Comparison of ENCODE assay signal across 14 cellular contexts in genomic region chr12:95963104-95963503, GRCh38. TPM values are rescaled to one million over a fixed set of nuclear protein-coding genes. Genes with fewer than 3 reads are reported as not detected.
DNase-seq lines count a peak whose midpoint lies in the region; FAIRE-seq and TF ChIP-seq lines count a peak whose summit lies in the region.
"Had no signal": no experiment of that assay in that cellular context is flagged by ENCODE, and none has a peak within 500 bp of the region (broad histone marks: within the 10 kb centered on the region; RNA-seq: fewer than 3 reads in every experiment).

No MANE protein-coding gene starts in this region.

- H4K5ac ChIP-seq in H1 (ENCODE audit: insufficient read length, low read depth, low read length): no peak overlapping the region

- no peak overlapping the region for H2AK5ac ChIP-seq in H1 (ENCODE audit: low read depth, low read length)

- no peaks in the 10 kb centered on the region for H3K23me2 ChIP-seq in H1 (ENCODE audit: low read depth, low read length)

- H3K56ac ChIP-seq in H1 (replicated peaks; ENCODE audit: insufficient read length, low read depth, low read length): no peak overlapping the region

- no peak for TF ChIP-seq POLR2A in H1 (IDR thresholded peaks at IDR 0.05; ENCODE audit: control extremely low read depth in 1 of 2, low read depth in 2 of 2, low read length in 2 of 2)

- no peak overlapping the region for H4K8ac ChIP-seq in H1 (ENCODE audit: extremely low read depth, insufficient read depth, low read length)

- no peak overlapping the region for H3K4me2 ChIP-seq in H1 (ENCODE audit: insufficient read depth in 1 of 2, low read depth in 2 of 2, low read length in 2 of 2)

- no peaks in the 10 kb centered on the region for H3K36me3 ChIP-seq in BE2C
- H3K36me3 ChIP-seq in H1 (ENCODE audit: control insufficient read depth in 2 of 4, insufficient read depth in 4 of 4, low read length in 3 of 4): no peaks in the 10 kb centered on the region
- H3K36me3 ChIP-seq: ovary had no signal

- H3K9me3 ChIP-seq in BE2C: no peaks in the 10 kb centered on the region
- H3K9me3 ChIP-seq in H1 (ENCODE audit: insufficient read depth in 2 of 2, low read depth in 1 of 2, low read length in 1 of 2): no peaks in the 10 kb centered on the region
- H3K9me3 ChIP-seq: ovary had no signal

- H3K79me2 ChIP-seq in H1 (ENCODE audit: control insufficient read depth in 1 of 2, insufficient read depth in 2 of 2, low read length in 2 of 2): no peaks in the 10 kb centered on the region

- H3K36me3 Mint-ChIP-seq in immature natural killer cell: peaks cover 0 to 19% (median 14%) of the 10 kb centered on the region in 3 donors

- no peaks in the 10 kb centered on the region for H3K4me1 ChIP-seq in BE2C
- H3K4me1 ChIP-seq in H1 (replicated peaks in 1 of 4; ENCODE audit: control insufficient read depth in 3 of 4, insufficient read depth in 4 of 4, low read length in 3 of 4): no peaks in the 10 kb centered on the region

- DNase-seq in BE2C: no peak
- DNase-seq in NOMO-1 treated with dmso at 0.1 percent for 144 hours (lab: John Stamatoyannopoulos, UW; ENCODE audit: unreplicated experiment): peak; percentile 24
- DNase-seq in H1 (ENCODE audit: low read depth in 1 of 2, low spot score in 2 of 2): no peak
- DNase-seq in immature natural killer cell: no peak
- DNase-seq in stimulated activated CD4-positive, alpha-beta T cell treated with anti-CD3 and anti-CD28 coated beads, Interleukin-15, amount 100 ng/mL, for 24 hours: no peak
- no peak for DNase-seq in iPS-NIHi7 (ENCODE audit: extremely low spot score)
- no peak for DNase-seq in NCI-H2029 treated with DMSO at 0.1 percent for 48 hours (lab: John Stamatoyannopoulos, UW)
- DNase-seq: activated CD4-positive, alpha-beta T cell treated with anti-CD3 and anti-CD28 coated beads for 1 hour; activated gamma-delta T cell; cerebellar nuclear complex; ovary; stimulated activated CD4-positive, alpha-beta T cell treated with anti-CD3 and anti-CD28 coated beads, Interleukin-2, amount 100 ng/mL, for 48 hours had no signal

- H4K20me1 ChIP-seq in H1 (replicated peaks in 1 of 2; ENCODE audit: control insufficient read depth in 1 of 2, insufficient read depth in 2 of 2, low read length in 2 of 2): no peaks in the 10 kb centered on the region

- no peaks in the 10 kb centered on the region for H3K79me1 ChIP-seq in H1 (ENCODE audit: low read depth, low read length)

- H3K4ac ChIP-seq in H1 (replicated peaks; ENCODE audit: insufficient read length, low read depth, low read length): no peak overlapping the region

- H3K14ac ChIP-seq in H1 (ENCODE audit: insufficient read length): no peak overlapping the region

- peak; percentile 32 for FAIRE-seq in H1 (lab: Jason Lieb, UNC)
- FAIRE-seq: D721Med had no signal

- no peaks in the 10 kb centered on the region for H3K4me1 Mint-ChIP-seq in immature natural killer cell

- H2BK15ac ChIP-seq in H1 (ENCODE audit: low read length): no peak overlapping the region

- TF ChIP-seq EP300 in H1 (IDR thresholded peaks at IDR 0.05; ENCODE audit: borderline replicate concordance in 1 of 2, low read depth in 2 of 2, low read length in 2 of 2): no peak

- H3K9me3 Mint-ChIP-seq in immature natural killer cell: no peaks in the 10 kb centered on the region

- no peak overlapping the region for H2BK120ac ChIP-seq in H1 (replicated peaks; ENCODE audit: low read depth, low read length)

- peaks cover 0 to 2% (median 0%) of the 10 kb centered on the region in 3 donors for H3K27me3 Mint-ChIP-seq in immature natural killer cell (ENCODE audit: low read depth in 3 of 3)

- no peak overlapping the region for H2BK12ac ChIP-seq in H1 (ENCODE audit: low read depth, low read length)

- no peak overlapping the region for H3K18ac ChIP-seq in H1 (ENCODE audit: extremely low read depth, low read length)

- no peak overlapping the region for H3K27ac Mint-ChIP-seq in immature natural killer cell

- H3K27ac ChIP-seq in H1 (ENCODE audit: low read depth, low read length): no peak overlapping the region
- H3K27ac ChIP-seq: ovary had no signal

- H3K4me3 Mint-ChIP-seq in immature natural killer cell: no peak overlapping the region

- CTCF ChIA-PET in H1 (lab: Charles Lee; ENCODE audit: partially characterized antibody): interaction anchor here (1.1 to 17.8 kb wide), 7 partner anchors 10 to 554 kb away, joined by 3 to 149 read pairs (median 19); partner anchors contain the start of genes AMDHD1, CCDC38 and HAL

- no peak overlapping the region for H4K91ac ChIP-seq in H1 (replicated peaks; ENCODE audit: insufficient read length, low read length)

- H3K9ac ChIP-seq in H1 (replicated peaks in 1 of 4; ENCODE audit: extremely low read depth in 1 of 4, low read depth in 3 of 4, low read length in 3 of 4): no peak overlapping the region

- no peak overlapping the region for H2AFZ ChIP-seq in H1 (ENCODE audit: low read length)

- TF ChIP-seq CTCF in BE2C (IDR thresholded peaks at IDR 0.05; ENCODE audit: low read depth, low read length) (peak; percentile 33), GM12873 (IDR thresholded peaks at IDR 0.05; ENCODE audit: insufficient read depth, low read depth, low read length, missing control alignments) (peak; percentile 53), H1 (IDR thresholded peaks at IDR 0.05; ENCODE audit: control extremely low read depth in 1 of 3, insufficient read depth in 1 of 3, low read depth in 1 of 3, low read length in 3 of 3) (peak in 2 of 3 experiments; percentile 53 to 54; a peak in 3 of 4 replicates)

- H2BK20ac ChIP-seq in H1 (ENCODE audit: low read length): no peak overlapping the region

- TF ChIP-seq RAD21 in H1 (IDR thresholded peaks at IDR 0.05 in 1 of 2, conservative IDR thresholded peaks at IDR 0.05 in 1 of 2; ENCODE audit: low read depth in 2 of 2, low read length in 2 of 2): peak; percentile 58 to 74

- H3K4me3 ChIP-seq in BE2C (ENCODE audit: low read depth, low read length) (no peak overlapping the region), H1 (ENCODE audit: extremely low read depth in 1 of 4, insufficient read depth in 2 of 4, low read depth in 3 of 4, low read length in 4 of 4) (no peak overlapping the region)
- H3K4me3 ChIP-seq: ovary had no signal

- H2BK5ac ChIP-seq in H1 (ENCODE audit: low read depth, low read length): no peak overlapping the region

- H3K27me3 ChIP-seq in BE2C (no peaks in the 10 kb centered on the region), H1 (replicated peaks in 1 of 4; ENCODE audit: control insufficient read depth in 3 of 4, extremely low read depth in 1 of 4, insufficient read depth in 3 of 4, low read length in 3 of 4) (no peaks in the 10 kb centered on the region)
- H3K27me3 ChIP-seq: ovary had no signal

- WGBS in H1 (ENCODE audit: extremely low coverage in 1 of 2, insufficient coverage in 1 of 2, insufficient read length in 1 of 2, insufficient replicate concordance in 2 of 2, low coverage in 1 of 2, low lambda C conversion rate in 2 of 2, missing lambda C conversion rate in 1 of 2), 2 experiments: 98% methylated on average over 2 of the region's 2 CpGs; no CpG with 5 or more reads in 1 of the 2 experiments

- H3K23ac ChIP-seq in H1 (ENCODE audit: insufficient read length): no peak overlapping the region

- POLR2A ChIA-PET in H1 (lab: Charles Lee; ENCODE audit: partially characterized antibody): interaction anchor here (1.0 kb wide), 1 partner anchor 21 kb away, joined by 4 read pairs; the partner anchor contains the start of genes AMDHD1 and CCDC38

RNA-seq across cellular contexts. Expression of gene AMDHD1, which starts 20.0 kb away (rescaled TPM):
- polyA plus RNA-seq in BE2C (2012; ENCODE audit: insufficient read depth, insufficient read length, low read depth): 0.29 TPM
- total RNA-seq in H1 (2021; fragmentation: NEBNext Ultra II Directional; extraction: Animal tissue kit (Norgen Biotek cat#: 25700)): 0.34 TPM in 1 of 2 replicates, not detected in the other
- polyA plus RNA-seq in H1 (2011; rRNA removed) (0.14 TPM in 2 replicates), immature natural killer cell (1 to 10 TPM in 2 of 3 donors, not detected in 1; 2.1 to 2.4 TPM)
- polyA plus RNA-seq in H1 (2011; cell fraction: cytosol; rRNA removed): 0.36 TPM
- polyA plus RNA-seq in H1 (2011; cell fraction: nucleus; rRNA removed): 0.61 TPM
- polyA plus RNA-seq in H1 (2012, experiment 1 of 2): 0.14 to 0.54 TPM (median 0.31 TPM) in 3 of 4 replicates, not detected in the other
- not detected for polyA plus RNA-seq in H1 (2012, experiment 2 of 2)
- 0.14 TPM for polyA plus RNA-seq in H1 (2013, experiment 1 of 2)
- polyA plus RNA-seq in H1 (2013, experiment 2 of 2): 0.17 TPM
- polyA minus RNA-seq in H1 (2011; rRNA and poly(A)+ RNA removed): 0.17 and 0.22 TPM in 2 replicates
- polyA minus RNA-seq in H1 (2011; cell fraction: cytosol; rRNA and poly(A)+ RNA removed): not detected
- 1.6 TPM for polyA minus RNA-seq in H1 (2011; cell fraction: nucleus; rRNA and poly(A)+ RNA removed)

RNA-seq across cellular contexts. Expression of gene CCDC38, which starts 20.7 kb away (rescaled TPM):
- polyA plus RNA-seq in BE2C (2012; ENCODE audit: insufficient read depth, insufficient read length, low read depth): not detected
- not detected in 2 replicates for total RNA-seq in H1 (2021; fragmentation: NEBNext Ultra II Directional; extraction: Animal tissue kit (Norgen Biotek cat#: 25700))
- polyA plus RNA-seq in H1 (2011; rRNA removed) (0.02 TPM in 1 of 2 replicates, not detected in the other), immature natural killer cell (under 1 TPM in 1 of 3 donors, not detected in 2; 0.07 TPM)
- polyA plus RNA-seq in H1 (2011; cell fraction: cytosol; rRNA removed): 0.03 TPM
- not detected for polyA plus RNA-seq in H1 (2011; cell fraction: nucleus; rRNA removed)
- not detected in 4 replicates for polyA plus RNA-seq in H1 (2012, experiment 1 of 2)
- polyA plus RNA-seq in H1 (2012, experiment 2 of 2): not detected
- 0.02 TPM for polyA plus RNA-seq in H1 (2013, experiment 1 of 2)
- not detected for polyA plus RNA-seq in H1 (2013, experiment 2 of 2)
- not detected in 2 replicates for polyA minus RNA-seq in H1 (2011; rRNA and poly(A)+ RNA removed)
- not detected for polyA minus RNA-seq in H1 (2011; cell fraction: cytosol; rRNA and poly(A)+ RNA removed)
- not detected for polyA minus RNA-seq in H1 (2011; cell fraction: nucleus; rRNA and poly(A)+ RNA removed)

RNA-seq across cellular contexts. Expression of gene HAL, which starts 33.0 kb away (rescaled TPM):
- polyA plus RNA-seq in BE2C (2012; ENCODE audit: insufficient read depth, insufficient read length, low read depth): not detected
- total RNA-seq in H1 (2021; fragmentation: NEBNext Ultra II Directional; extraction: Animal tissue kit (Norgen Biotek cat#: 25700)): 0.17 and 0.44 TPM in 2 replicates
- 0.08 and 0.12 TPM in 2 replicates for polyA plus RNA-seq in H1 (2011; rRNA removed)
- 0.40 TPM for polyA plus RNA-seq in H1 (2011; cell fraction: cytosol; rRNA removed)
- 1.2 TPM for polyA plus RNA-seq in H1 (2011; cell fraction: nucleus; rRNA removed)
- polyA plus RNA-seq in H1 (2012, experiment 1 of 2): 0.09 to 0.44 TPM (median 0.18 TPM) in 4 replicates
- polyA plus RNA-seq in H1 (2012, experiment 2 of 2): 0.13 TPM
- 0.16 TPM for polyA plus RNA-seq in H1 (2013, experiment 1 of 2)
- polyA plus RNA-seq in H1 (2013, experiment 2 of 2): 0.20 TPM
- 0.15 and 0.73 TPM in 2 replicates for polyA minus RNA-seq in H1 (2011; rRNA and poly(A)+ RNA removed)
- not detected for polyA minus RNA-seq in H1 (2011; cell fraction: cytosol; rRNA and poly(A)+ RNA removed)
- 1.1 TPM for polyA minus RNA-seq in H1 (2011; cell fraction: nucleus; rRNA and poly(A)+ RNA removed)
- under 1 TPM in 2 of 3 donors, not detected in 1; 0.21 to 0.34 TPM for polyA plus RNA-seq in immature natural killer cell
